ENCODE assay signal across 19 cellular contexts in the genomic region with DNA sequence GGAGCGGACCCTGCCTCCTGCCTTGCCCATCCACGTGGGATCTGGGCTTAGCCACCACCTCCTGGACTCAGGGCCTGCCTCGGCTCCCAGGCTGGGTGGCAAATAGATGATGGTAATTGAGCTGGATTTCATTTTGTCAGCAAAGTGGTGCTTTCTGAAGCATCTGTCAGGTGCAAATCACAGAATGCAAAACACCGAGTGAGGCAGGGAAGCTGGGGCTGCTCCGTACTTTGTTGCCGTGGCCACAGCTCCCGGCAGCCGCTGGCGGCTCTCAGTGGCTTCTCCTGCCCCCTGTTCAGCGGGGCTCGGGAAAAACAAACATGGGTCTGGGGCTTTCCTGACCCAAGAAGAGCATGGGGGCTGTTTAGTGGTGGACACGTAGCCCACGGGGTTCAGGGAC.
DNase-seq lines count a peak whose midpoint lies in the region; ATAC-seq and TF ChIP-seq lines count a peak whose summit lies in the region.
"Had no signal": no experiment of that assay in that cellular context is flagged by ENCODE, and none has a peak within 500 bp of the region (broad histone marks: within the 10 kb centered on the region; RNA-seq: fewer than 3 reads in every experiment).

No MANE protein-coding gene starts in this region.

- 0 out of 2 replicates have a peak overlapping the region, but pooled peaks have one; percentile 27 for H3K27ac Mint-ChIP-seq in WTC11
- H3K27ac Mint-ChIP-seq in neural progenitor cell = peak overlapping the region; percentile 76
- H3K27ac Mint-ChIP-seq: B cell, IgD-negative memory B cell had no signal

- H3K4me2 ChIP-seq in BLaER1 = no peak overlapping the region
- no peak overlapping the region for H3K4me2 ChIP-seq in neural progenitor cell

- H3K9me3 ChIP-seq in BLaER1 (no peaks in the 10 kb centered on the region), neural progenitor cell (ENCODE audit: low read depth) (no peaks in the 10 kb centered on the region)
- H3K9me3 ChIP-seq: SJSA1 had no signal

- H3K9ac ChIP-seq in BLaER1 (peak overlapping the region; percentile 10; the same call in 1 of the 2 replicates), neural progenitor cell (no peak overlapping the region)
- H3K9ac ChIP-seq: GM23248 had no signal

- CTCF ChIA-PET in WTC11 (lab: Charles Lee) = interaction anchor here (0.8 to 2.4 kb wide), 10 partner anchors 9 to 433 kb away, joined by 3 to 11 read pairs (median 4); no protein-coding TSS in a partner anchor

- H3K4me1 ChIP-seq in BLaER1 (peaks cover 40% of the 10 kb centered on the region), neural progenitor cell (peaks cover 9% of the 10 kb centered on the region)
- H3K4me1 ChIP-seq: SJSA1 had no signal

- DNase-seq in NCI-H1436 (lab: John Stamatoyannopoulos, UW) (peak; percentile 41), NCI-H1436 treated with DMSO at 0.1 percent for 48 hours (lab: John Stamatoyannopoulos, UW) (no peak), WTC11 (ENCODE audit: low spot score) (no peak), neural progenitor cell (ENCODE audit: low spot score) (peak; percentile 31), D341Med (ENCODE audit: low spot score) (no peak), OCI-M2 (lab: John Stamatoyannopoulos, UW; ENCODE audit: unreplicated experiment) (no peak)
- DNase-seq: GM23248, Kasumi-1, NCI-H146, NCI-H2029, NCI-H2171, NCI-H446, OCI-M1, T-helper 1 cell had no signal

- no peaks in the 10 kb centered on the region for H4K20me1 ChIP-seq in BLaER1
- no peaks in the 10 kb centered on the region for H4K20me1 ChIP-seq in neural progenitor cell (ENCODE audit: low read depth)

- peaks cover 8% of the 10 kb centered on the region for H3F3A ChIP-seq in neural progenitor cell (ENCODE audit: low read depth)

- H3K36me3 ChIP-seq in BLaER1 = no peaks in the 10 kb centered on the region
- H3K36me3 ChIP-seq in neural progenitor cell = no peaks in the 10 kb centered on the region
- H3K36me3 ChIP-seq: SJSA1 had no signal

- POLR2A ChIA-PET in WTC11 (lab: Charles Lee) = no interaction called here

- TF ChIP-seq CTCF in WTC11 (IDR thresholded peaks at IDR 0.05) (no peak), neural progenitor cell (IDR thresholded peaks at IDR 0.05) (no peak)

- H3K36me3 Mint-ChIP-seq in WTC11 = no peaks in the 10 kb centered on the region
- no peaks in the 10 kb centered on the region for H3K36me3 Mint-ChIP-seq in neural progenitor cell
- H3K36me3 Mint-ChIP-seq: IgD-negative memory B cell had no signal

- H3K27me3 ChIP-seq in BLaER1 (no peaks in the 10 kb centered on the region), neural progenitor cell (no peaks in the 10 kb centered on the region)

- no peaks in the 10 kb centered on the region for H3K27me3 Mint-ChIP-seq in WTC11 (ENCODE audit: low read depth)
- H3K27me3 Mint-ChIP-seq in neural progenitor cell (ENCODE audit: insufficient read depth, low read depth) = peaks cover 12% of the 10 kb centered on the region
- H3K27me3 Mint-ChIP-seq: IgD-negative memory B cell had no signal

- H3K4me3 ChIP-seq in BLaER1 = no peak overlapping the region
- no peak overlapping the region for H3K4me3 ChIP-seq in neural progenitor cell
- H3K4me3 ChIP-seq: GM23248, SJSA1 had no signal

- H3K9me3 Mint-ChIP-seq in WTC11 (peaks cover 6% of the 10 kb centered on the region; the same call in 1 of the 2 replicates), neural progenitor cell (no peaks in the 10 kb centered on the region)
- H3K9me3 Mint-ChIP-seq: IgD-negative memory B cell had no signal

- no peak overlapping the region for H2AFZ ChIP-seq in neural progenitor cell (replicated peaks)
- H2AFZ ChIP-seq: GM23248 had no signal

- H3K4me3 Mint-ChIP-seq in WTC11 (no peak overlapping the region), neural progenitor cell (no peak overlapping the region)
- H3K4me3 Mint-ChIP-seq: B cell, IgD-negative memory B cell had no signal

- no peaks in the 10 kb centered on the region for H3K79me2 ChIP-seq in neural progenitor cell (ENCODE audit: low read depth)

- H3K27ac ChIP-seq in BLaER1 = no peak overlapping the region
- no peak overlapping the region for H3K27ac ChIP-seq in neural progenitor cell
- H3K27ac ChIP-seq: GM23248, SJSA1 had no signal

- ATAC-seq in WTC11 = no peak
- ATAC-seq: Right ventricle myocardium inferior had no signal

- H3K4me1 Mint-ChIP-seq in WTC11 = peaks cover 18% of the 10 kb centered on the region
- H3K4me1 Mint-ChIP-seq in neural progenitor cell = peaks cover 42% of the 10 kb centered on the region
- H3K4me1 Mint-ChIP-seq: B cell had no signal

TF ChIP-seq in WTC11, 78 proteins besides CTCF, POLR2A, EP300 and RAD21 (continues in another document):
- TF ChIP-seq E2F1 (CRISPR knock-in tag; IDR thresholded peaks at IDR 0.05) = no peak
- no peak for TF ChIP-seq ZSCAN18 (CRISPR knock-in tag; IDR thresholded peaks at IDR 0.05)
- TF ChIP-seq MAX (CRISPR knock-in tag; IDR thresholded peaks at IDR 0.05) = no peak
- TF ChIP-seq CREM (CRISPR knock-in tag; IDR thresholded peaks at IDR 0.05) = no peak
- no peak for TF ChIP-seq FOXJ3 (CRISPR knock-in tag; IDR thresholded peaks at IDR 0.05; ENCODE audit: borderline replicate concordance)
- TF ChIP-seq, protein P1, sequence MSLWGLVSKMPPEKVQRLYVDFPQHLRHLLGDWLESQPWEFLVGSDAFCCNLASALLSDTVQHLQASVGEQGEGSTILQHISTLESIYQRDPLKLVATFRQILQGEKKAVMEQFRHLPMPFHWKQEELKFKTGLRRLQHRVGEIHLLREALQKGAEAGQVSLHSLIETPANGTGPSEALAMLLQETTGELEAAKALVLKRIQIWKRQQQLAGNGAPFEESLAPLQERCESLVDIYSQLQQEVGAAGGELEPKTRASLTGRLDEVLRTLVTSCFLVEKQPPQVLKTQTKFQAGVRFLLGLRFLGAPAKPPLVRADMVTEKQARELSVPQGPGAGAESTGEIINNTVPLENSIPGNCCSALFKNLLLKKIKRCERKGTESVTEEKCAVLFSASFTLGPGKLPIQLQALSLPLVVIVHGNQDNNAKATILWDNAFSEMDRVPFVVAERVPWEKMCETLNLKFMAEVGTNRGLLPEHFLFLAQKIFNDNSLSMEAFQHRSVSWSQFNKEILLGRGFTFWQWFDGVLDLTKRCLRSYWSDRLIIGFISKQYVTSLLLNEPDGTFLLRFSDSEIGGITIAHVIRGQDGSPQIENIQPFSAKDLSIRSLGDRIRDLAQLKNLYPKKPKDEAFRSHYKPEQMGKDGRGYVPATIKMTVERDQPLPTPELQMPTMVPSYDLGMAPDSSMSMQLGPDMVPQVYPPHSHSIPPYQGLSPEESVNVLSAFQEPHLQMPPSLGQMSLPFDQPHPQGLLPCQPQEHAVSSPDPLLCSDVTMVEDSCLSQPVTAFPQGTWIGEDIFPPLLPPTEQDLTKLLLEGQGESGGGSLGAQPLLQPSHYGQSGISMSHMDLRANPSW (CRISPR knock-in tag; conservative IDR thresholded peaks at IDR 0.05; ENCODE audit: low read depth) = no peak
- TF ChIP-seq ZNF671 (CRISPR knock-in tag; IDR thresholded peaks at IDR 0.05) = no peak
- no peak for TF ChIP-seq CREB1 (CRISPR knock-in tag; IDR thresholded peaks at IDR 0.05)
- no peak for TF ChIP-seq IRF2 (CRISPR knock-in tag; IDR thresholded peaks at IDR 0.05; ENCODE audit: borderline replicate concordance, low read depth)
- no peak for TF ChIP-seq CDX4 (CRISPR knock-in tag; IDR thresholded peaks at IDR 0.05; ENCODE audit: borderline replicate concordance)
- no peak for TF ChIP-seq EMX1 (CRISPR knock-in tag; IDR thresholded peaks at IDR 0.05)
- TF ChIP-seq RELA (CRISPR knock-in tag; IDR thresholded peaks at IDR 0.05; ENCODE audit: borderline replicate concordance) = no peak
- no peak for TF ChIP-seq TEAD1 (CRISPR knock-in tag; IDR thresholded peaks at IDR 0.05)
- no peak for TF ChIP-seq ATF1 (CRISPR knock-in tag; IDR thresholded peaks at IDR 0.05)
- TF ChIP-seq, protein P2, sequence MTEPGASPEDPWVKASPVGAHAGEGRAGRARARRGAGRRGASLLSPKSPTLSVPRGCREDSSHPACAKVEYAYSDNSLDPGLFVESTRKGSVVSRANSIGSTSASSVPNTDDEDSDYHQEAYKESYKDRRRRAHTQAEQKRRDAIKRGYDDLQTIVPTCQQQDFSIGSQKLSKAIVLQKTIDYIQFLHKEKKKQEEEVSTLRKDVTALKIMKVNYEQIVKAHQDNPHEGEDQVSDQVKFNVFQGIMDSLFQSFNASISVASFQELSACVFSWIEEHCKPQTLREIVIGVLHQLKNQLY (CRISPR knock-in tag; IDR thresholded peaks at IDR 0.05) = no peak
- TF ChIP-seq GRHL2 (CRISPR knock-in tag; IDR thresholded peaks at IDR 0.05; ENCODE audit: insufficient replicate concordance, severe bottlenecking) = no peak
- no peak for TF ChIP-seq ZNF138 (CRISPR knock-in tag; conservative IDR thresholded peaks at IDR 0.05)
- TF ChIP-seq ELF4 (CRISPR knock-in tag; IDR thresholded peaks at IDR 0.05; ENCODE audit: low read depth) = no peak

Comparison
In these comparisons a context has a peak if more than half of its experiments do, and no peak if none do; other contexts are left out.
1. DNase-seq: peak in NCI-H1436 (single experiment) and neural progenitor cell (single experiment); none in NCI-H1436 treated with DMSO at 0.1 percent for 48 hours (single experiment), WTC11 (single experiment), D341Med (single experiment) and OCI-M2 (single experiment).